8 cellular contexts compared by ENCODE assay signal in the genomic region with DNA sequence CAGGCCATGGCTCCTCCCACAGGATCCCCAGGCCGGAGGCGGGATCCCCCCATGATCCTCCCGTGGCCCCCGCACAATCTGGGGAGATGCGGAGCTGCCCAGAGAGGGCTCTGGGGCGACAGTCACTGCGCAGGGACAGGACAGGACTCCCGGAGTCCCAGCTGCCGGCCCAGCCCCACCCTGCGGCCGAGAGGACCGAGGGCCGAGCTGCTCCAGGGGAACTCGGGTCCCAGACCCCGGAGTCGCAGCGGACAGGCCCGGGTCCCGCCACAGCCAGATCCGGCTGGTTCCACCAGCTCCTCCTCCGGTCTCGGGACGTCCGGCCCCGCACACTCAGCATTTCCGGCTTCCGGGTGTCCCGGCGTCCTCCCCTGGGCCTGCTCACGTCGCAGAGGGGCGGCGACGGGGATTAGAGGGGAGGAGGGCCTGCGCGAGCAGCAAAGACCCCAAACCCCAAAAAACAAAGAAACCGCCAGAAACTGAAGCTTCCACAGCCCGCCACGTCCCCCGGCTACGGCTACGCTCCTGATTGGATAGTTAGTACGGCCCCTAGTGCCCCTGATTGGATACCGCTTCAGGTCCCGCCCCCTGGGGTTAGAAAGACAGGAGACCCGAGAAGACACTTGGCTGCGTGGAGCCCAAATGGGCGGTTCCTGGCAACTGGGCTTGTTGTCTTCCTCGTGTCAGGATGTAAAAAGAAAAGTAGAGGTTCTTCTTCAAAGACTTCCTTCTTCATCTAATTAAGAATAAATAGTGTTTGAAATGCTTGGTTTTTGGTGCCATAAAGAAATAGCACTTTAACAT. TPM values are rescaled to one million over a fixed set of nuclear protein-coding genes. Genes with fewer than 3 reads are reported as not detected.
A peak's percentile ranks its signal among the peaks of the same experiment; 100 is the strongest.
DNase-seq lines count a peak whose midpoint lies in the region; ATAC-seq lines count a peak whose summit lies in the region.

No MANE protein-coding gene starts in this region.

- in situ Hi-C loops in ACHN (cut with HindIII; ENCODE audit: low pct_ligation_motif_present, low pct_unique_long_range_greater_than_20kb, low sequenced_read_pairs), result no loop called here

- intact Hi-C loops in left colon (cut with DNase I, micrococcal nuclease), result no loop called here

- peak; percentile 97 for ATAC-seq in GM18867 (IDR thresholded peaks at IDR 0.05; ENCODE audit: unreplicated experiment)
- peak; percentile 95 for ATAC-seq in HG03097 (IDR thresholded peaks at IDR 0.05; ENCODE audit: low FRiP score, unreplicated experiment)
- peak; percentile 95 for ATAC-seq in left colon

- peak overlapping the region; percentile 96 for H3K27ac ChIP-seq in caudate nucleus (ENCODE audit: low read depth, low read length)

- peak; percentile 74 for DNase-seq in ACHN
- peak; percentile 92 for DNase-seq in NCI-H2196 treated with DMSO at 0.1 percent for 48 hours (lab: John Stamatoyannopoulos, UW; ENCODE audit: unreplicated experiment)
- peak; percentile 85 to 93 (median 90) for DNase-seq in activated CD4-positive, CD25-positive, alpha-beta regulatory T cell (lab: John Stamatoyannopoulos, UW)
- peak; percentile 75 to 98 (median 91) for DNase-seq in caudate nucleus (lab: John Stamatoyannopoulos, UW)
- peak; percentile 97 to 98 for DNase-seq in left colon
- DNase-seq in stimulated activated CD4-positive, alpha-beta T cell treated with anti-CD3 and anti-CD28 coated beads, TNF-alpha, amount 100 ng/mL, for 1 hour (ENCODE audit: low read depth in 3 of 3, low spot score in 1 of 3), result peak; percentile 86 to 90 (median 87)

RNA-seq across cellular contexts. Expression of a gene that starts 21.3 kb away (rescaled TPM):
- total RNA-seq in left colon, result under 1 TPM in 1 of 2 donors, not detected in 1; 0.09 TPM

RNA-seq across cellular contexts. Expression of a gene that starts 49.3 kb away (rescaled TPM):
- not detected for total RNA-seq in left colon

Comparison
In these comparisons a context has a peak if more than half of its experiments do, and no peak if none do; other contexts are left out.
1. Peak in every context shown above with its lines: DNase-seq, ATAC-seq and H3K27ac ChIP-seq.